In genomic region chr11:100903284-100903683, GRCh38 we compare ENCODE assay signal across 1 cellular context.
TF ChIP-seq lines count a peak whose summit lies in the region.

No MANE protein-coding gene starts in this region.

TF ChIP-seq in HepG2, 621 proteins besides CTCF, POLR2A, EP300 and RAD21 (continued from another document):
- TF ChIP-seq ZNF124 (CRISPR knock-in tag; IDR thresholded peaks at IDR 0.05) (no peak), ATF2 (CRISPR knock-in tag; IDR thresholded peaks at IDR 0.05) (no peak), ZNF501 (CRISPR knock-in tag; IDR thresholded peaks at IDR 0.05) (no peak), SNAPC4 (CRISPR knock-in tag; IDR thresholded peaks at IDR 0.05) (no peak), ZNF629 (CRISPR knock-in tag; conservative IDR thresholded peaks at IDR 0.05) (no peak), AHDC1 (CRISPR knock-in tag; IDR thresholded peaks at IDR 0.05; ENCODE audit: borderline replicate concordance) (no peak), HIC2 (CRISPR knock-in tag; IDR thresholded peaks at IDR 0.05; ENCODE audit: low read depth) (no peak), ZSCAN21 (CRISPR knock-in tag; IDR thresholded peaks at IDR 0.05; ENCODE audit: borderline replicate concordance) (no peak), PREB (CRISPR knock-in tag; IDR thresholded peaks at IDR 0.05) (no peak)
